2 cellular contexts compared by ENCODE assay signal in the genomic region with DNA sequence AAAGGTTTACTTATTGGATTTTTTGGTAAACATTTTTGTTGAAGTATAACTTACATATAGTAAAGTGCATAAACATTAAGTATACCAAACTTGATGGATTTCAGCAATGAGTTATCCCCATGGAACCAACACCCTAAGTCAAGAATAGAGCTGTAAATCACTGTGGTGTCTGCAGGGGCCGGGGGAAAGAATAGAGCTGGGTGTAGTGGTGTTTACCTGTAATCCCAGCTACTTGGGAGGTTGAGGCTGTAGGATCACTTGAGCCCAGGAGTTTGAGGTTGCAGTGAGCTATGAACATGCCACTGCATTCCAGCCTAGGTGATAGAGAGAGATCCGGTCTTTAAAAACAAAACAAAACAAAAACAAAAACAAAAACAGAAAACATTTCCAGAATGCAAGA.
TF ChIP-seq lines count a peak whose summit lies in the region.

No MANE protein-coding gene starts in this region.

TF ChIP-seq in A549, 52 proteins besides CTCF, POLR2A, EP300 and RAD21:
- TF ChIP-seq, protein P1, sequence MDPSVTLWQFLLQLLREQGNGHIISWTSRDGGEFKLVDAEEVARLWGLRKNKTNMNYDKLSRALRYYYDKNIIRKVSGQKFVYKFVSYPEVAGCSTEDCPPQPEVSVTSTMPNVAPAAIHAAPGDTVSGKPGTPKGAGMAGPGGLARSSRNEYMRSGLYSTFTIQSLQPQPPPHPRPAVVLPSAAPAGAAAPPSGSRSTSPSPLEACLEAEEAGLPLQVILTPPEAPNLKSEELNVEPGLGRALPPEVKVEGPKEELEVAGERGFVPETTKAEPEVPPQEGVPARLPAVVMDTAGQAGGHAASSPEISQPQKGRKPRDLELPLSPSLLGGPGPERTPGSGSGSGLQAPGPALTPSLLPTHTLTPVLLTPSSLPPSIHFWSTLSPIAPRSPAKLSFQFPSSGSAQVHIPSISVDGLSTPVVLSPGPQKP (IDR thresholded peaks at IDR 0.05; ENCODE audit: low read depth, low read length) = no peak
- no peak for TF ChIP-seq ZSCAN20 (CRISPR knock-in tag; IDR thresholded peaks at IDR 0.05)
- TF ChIP-seq ZC3H11A (IDR thresholded peaks at IDR 0.05) = no peak
- no peak for TF ChIP-seq RFX5 (IDR thresholded peaks at IDR 0.05)
- no peak for TF ChIP-seq ZNF302 (CRISPR knock-in tag; IDR thresholded peaks at IDR 0.05)
- no peak for TF ChIP-seq PHF8 (IDR thresholded peaks at IDR 0.05; ENCODE audit: borderline replicate concordance, low read depth)
- no peak for TF ChIP-seq NR3C1 (IDR thresholded peaks at IDR 0.05)
TF ChIP-seq in A549: peak in this region for 0.

TF ChIP-seq in H1, 55 proteins besides CTCF, POLR2A, EP300 and RAD21:
- TF ChIP-seq ATF3 (IDR thresholded peaks at IDR 0.05; ENCODE audit: insufficient read depth, low read depth, low read length) (no peak), TEAD4 (IDR thresholded peaks at IDR 0.05; ENCODE audit: low read depth, low read length) (peak; percentile 48; the same call in 1 of the 2 replicates)
